ENCODE assay signal across 15 cellular contexts in genomic region chr2:69780907-69781306, GRCh38. TPM values are rescaled to one million over a fixed set of nuclear protein-coding genes. Genes with fewer than 3 reads are reported as not detected.
A peak's percentile ranks its signal among the peaks of the same experiment; 100 is the strongest.
DNase-seq lines count a peak whose midpoint lies in the region; ATAC-seq and TF ChIP-seq lines count a peak whose summit lies in the region.
"Had no signal": no experiment of that assay in that cellular context is flagged by ENCODE, and none has a peak within 500 bp of the region (broad histone marks: within the 10 kb centered on the region; RNA-seq: fewer than 3 reads in every experiment).

No MANE protein-coding gene starts in this region.

- no peak overlapping the region for H3K9ac ChIP-seq in KMS-11

- in situ Hi-C loops in transverse colon (cut with MboI; ENCODE audit: low pct_ligation_motif_present in 1 of 4, low pct_unique_long_range_greater_than_20kb in 1 of 4, low sequenced_read_pairs in 3 of 4), result no loop called here
- in situ Hi-C loops in brain microvascular endothelial cell (cut with HindIII; ENCODE audit: low pct_ligation_motif_present, low sequenced_read_pairs), result no loop called here

- H4K20me1 ChIP-seq in KMS-11 (ENCODE audit: insufficient read depth), result no peaks in the 10 kb centered on the region

- WGBS in transverse colon (ENCODE audit: low coverage in 1 of 2), 2 donors, result 40 to 53% methylated on average over 1 to 5 of the region's 5 CpGs

- DNase-seq in left colon (no peak), transverse colon (no peak), globus pallidus (ENCODE audit: low spot score) (no peak), brain microvascular endothelial cell (no peak)
- DNase-seq: activated CD4-positive, alpha-beta T cell treated with anti-CD3 and anti-CD28 coated beads for 4 hours; CD8-positive, alpha-beta memory T cell; effector CD8-positive, alpha-beta T cell; foreskin keratinocyte; islet precursor cell; MM.1S; naive thymus-derived CD4-positive, alpha-beta T cell; T-helper 1 cell had no signal

- TF ChIP-seq CTCF in KMS-11 (conservative IDR thresholded peaks at IDR 0.05; ENCODE audit: low read depth, low read length) (no peak), transverse colon (IDR thresholded peaks at IDR 0.05) (no peak), brain microvascular endothelial cell (IDR thresholded peaks at IDR 0.05; ENCODE audit: low read depth, low read length, missing control alignments) (no peak)

- peak overlapping the region; percentile 22 for H3K4me2 ChIP-seq in KMS-11

- peaks cover 26% of the 10 kb centered on the region for H3K4me1 ChIP-seq in KMS-11 (ENCODE audit: low read depth, poor library complexity, severe bottlenecking)
- H3K4me1 ChIP-seq in transverse colon, result peaks cover 7 to 55% (median 32%) of the 10 kb centered on the region in 4 donors

- no peaks in the 10 kb centered on the region for H3K9me3 ChIP-seq in transverse colon

- H3K4me3 ChIP-seq in KMS-11 (IDR thresholded peaks at IDR 0.05; ENCODE audit: insufficient read depth, low read depth, low read length), result no peak overlapping the region
- H3K4me3 ChIP-seq in transverse colon, result no peak overlapping the region
- no peak overlapping the region for H3K4me3 ChIP-seq in brain microvascular endothelial cell (ENCODE audit: low read depth, low read length)

- intact Hi-C loops in left colon (cut with DNase I, micrococcal nuclease) (no loop called here), transverse colon (cut with DNase I; ENCODE audit: low total_unique reads) (no loop called here)

- H3K79me2 ChIP-seq in KMS-11 (ENCODE audit: insufficient read depth, low read depth), result no peaks in the 10 kb centered on the region

- no peaks in the 10 kb centered on the region for H3K36me3 ChIP-seq in KMS-11 (ENCODE audit: insufficient read depth)
- peaks cover 0 to 5% (median 0%) of the 10 kb centered on the region in 4 donors for H3K36me3 ChIP-seq in transverse colon
- no peaks in the 10 kb centered on the region for H3K36me3 ChIP-seq in brain microvascular endothelial cell (replicated peaks)

- TF ChIP-seq EP300 in transverse colon (IDR thresholded peaks at IDR 0.05; ENCODE audit: low read depth), result no peak

- H3K27me3 ChIP-seq in KMS-11 (ENCODE audit: insufficient read depth, low read depth) (no peaks in the 10 kb centered on the region), transverse colon (no peaks in the 10 kb centered on the region), brain microvascular endothelial cell (replicated peaks) (no peaks in the 10 kb centered on the region)
- H3K27me3 ChIP-seq: foreskin keratinocyte had no signal

- no peak overlapping the region for H2AFZ ChIP-seq in KMS-11 (ENCODE audit: low read depth)

- H3K27ac ChIP-seq in KMS-11 (peak overlapping the region; percentile 32; the same call in 1 of the 2 replicates), transverse colon (peak overlapping the region; percentile 69 to 83 (median 78)), brain microvascular endothelial cell (no peak overlapping the region)
- H3K27ac ChIP-seq: foreskin keratinocyte had no signal

- ATAC-seq in GM19468 (IDR thresholded peaks at IDR 0.05; ENCODE audit: extremely low read depth, unreplicated experiment) (peak; percentile 11), left colon (peak; percentile 4), GM21825 (IDR thresholded peaks at IDR 0.05; ENCODE audit: unreplicated experiment) (no peak)
- ATAC-seq: foreskin keratinocyte had no signal

- TF ChIP-seq POLR2A in transverse colon (IDR thresholded peaks at IDR 0.05), result no peak

RNA-seq across cellular contexts. Expression of gene ANXA4, which starts 39.0 kb away (rescaled TPM):
- total RNA-seq in left colon (100 to 1,000 TPM; 271 to 289 TPM), transverse colon (100 to 1,000 TPM in 2 of 4 donors, 10 to 100 TPM in 2; 33.3 to 125 (median 99.4) TPM)

RNA-seq across cellular contexts. Expression of gene GMCL1, which starts 48.6 kb away (rescaled TPM):
- 10 to 100 TPM; 22.8 to 27.2 TPM for total RNA-seq in left colon
- total RNA-seq in transverse colon, result 10 to 100 TPM in 3 of 4 donors, 1 to 10 TPM in 1; 5.0 to 82.3 (median 20.9) TPM
